In genomic region chr10:14673189-14673947, GRCh38 we compare ENCODE assay signal across 16 cellular contexts.
DNase-seq lines count a peak whose midpoint lies in the region; ATAC-seq, FAIRE-seq and TF ChIP-seq lines count a peak whose summit lies in the region.
"Had no signal": no experiment of that assay in that cellular context is flagged by ENCODE, and none has a peak within 500 bp of the region (broad histone marks: within the 10 kb centered on the region; RNA-seq: fewer than 3 reads in every experiment).

No MANE protein-coding gene starts in this region.

- H3K4me1 Mint-ChIP-seq in activated CD8-positive, alpha-beta T cell treated with anti-CD3 and anti-CD28 coated beads, Interleukin-2, amount 10 ng/mL, durations not matched to agents 7 days and 5 days (ENCODE audit: low read depth) = no peaks in the 10 kb centered on the region

- in situ Hi-C loops in GM23248 (cut with MboI) = no loop called here
- in situ Hi-C loops in gastrocnemius medialis (cut with MboI; ENCODE audit: low sequenced_read_pairs in 4 of 4) = no loop called here

- no peak overlapping the region for H2AK5ac ChIP-seq in H1 (ENCODE audit: low read depth, low read length)
- H2AK5ac ChIP-seq in trophoblast cell (ENCODE audit: low read length) = no peak overlapping the region

- H3K27ac Mint-ChIP-seq in activated CD8-positive, alpha-beta T cell treated with anti-CD3 and anti-CD28 coated beads, Interleukin-2, amount 10 ng/mL, durations not matched to agents 7 days and 5 days = no peak overlapping the region

- peak overlapping the region; percentile 29 for H3K4me2 ChIP-seq in GM23248 (ENCODE audit: unreplicated experiment)
- H3K4me2 ChIP-seq in OCI-LY1 (ENCODE audit: low read length) = peak overlapping the region; percentile 43
- no peak overlapping the region; a peak in 1 of 4 replicates for H3K4me2 ChIP-seq in H1 (ENCODE audit: insufficient read depth in 1 of 2, low read depth in 2 of 2, low read length in 2 of 2)
- no peak overlapping the region for H3K4me2 ChIP-seq in trophoblast cell (ENCODE audit: low read length)

- ATAC-seq in gastrocnemius medialis (no peak), HG02678 (IDR thresholded peaks at IDR 0.05; ENCODE audit: unreplicated experiment) (no peak)
- ATAC-seq in activated CD8-positive, alpha-beta T cell treated with anti-CD3 and anti-CD28 coated beads, Interleukin-2, amount 10 ng/mL, durations not matched to agents 7 days and 5 days = no peak

- H2AFZ ChIP-seq in GM23248 (no peak overlapping the region), OCI-LY1 (ENCODE audit: low read length) (no peak overlapping the region; the same call in 1 of the 2 replicates), H1 (ENCODE audit: low read length) (no peak overlapping the region), trophoblast cell (ENCODE audit: insufficient read depth, low read length, poor library complexity) (no peak overlapping the region)

- no peak overlapping the region for H4K8ac ChIP-seq in H1 (ENCODE audit: extremely low read depth, insufficient read depth, low read length)
- no peak overlapping the region for H4K8ac ChIP-seq in trophoblast cell (ENCODE audit: low read depth, low read length)

- TF ChIP-seq RAD21 in H1 (IDR thresholded peaks at IDR 0.05 in 1 of 2, conservative IDR thresholded peaks at IDR 0.05 in 1 of 2; ENCODE audit: low read depth in 2 of 2, low read length in 2 of 2) = no peak

- H4K20me1 ChIP-seq in GM23248 (ENCODE audit: insufficient read depth) (no peaks in the 10 kb centered on the region), OCI-LY1 (ENCODE audit: insufficient read depth, low read length) (no peaks in the 10 kb centered on the region), H1 (replicated peaks in 1 of 2; ENCODE audit: control insufficient read depth in 1 of 2, insufficient read depth in 2 of 2, low read length in 2 of 2) (no peaks in the 10 kb centered on the region)

- H3K4me3 ChIP-seq in GM23248 = no peak overlapping the region
- H3K4me3 ChIP-seq in OCI-LY1 (ENCODE audit: low read depth, low read length, poor library complexity, severe bottlenecking) = peak overlapping the region; percentile 9
- no peak overlapping the region for H3K4me3 ChIP-seq in H1 (ENCODE audit: extremely low read depth in 1 of 4, insufficient read depth in 2 of 4, low read depth in 3 of 4, low read length in 4 of 4)
- H3K4me3 ChIP-seq in trophoblast cell (ENCODE audit: low read depth, low read length) = no peak overlapping the region
- H3K4me3 ChIP-seq in gastrocnemius medialis = no peak overlapping the region
- no peak overlapping the region for H3K4me3 ChIP-seq in stomach
- H3K4me3 ChIP-seq: dorsolateral prefrontal cortex, right lobe of liver, vagina had no signal

- no peak overlapping the region for H3K4ac ChIP-seq in H1 (replicated peaks; ENCODE audit: insufficient read length, low read depth, low read length)
- no peak overlapping the region for H3K4ac ChIP-seq in trophoblast cell (ENCODE audit: low read depth, low read length)

- H3K9ac ChIP-seq in GM23248 (no peak overlapping the region), OCI-LY1 (ENCODE audit: low read length) (no peak overlapping the region; the same call in 1 of the 2 replicates), H1 (replicated peaks in 1 of 4; ENCODE audit: extremely low read depth in 1 of 4, low read depth in 3 of 4, low read length in 3 of 4) (no peak overlapping the region), trophoblast cell (ENCODE audit: low read length) (no peak overlapping the region)

- H3K23me2 ChIP-seq in H1 (ENCODE audit: low read depth, low read length) = no peaks in the 10 kb centered on the region; the same call in 1 of the 2 replicates

- TF ChIP-seq POLR2A in H1 (IDR thresholded peaks at IDR 0.05; ENCODE audit: control extremely low read depth in 1 of 2, low read depth in 2 of 2, low read length in 2 of 2) (no peak), gastrocnemius medialis (IDR thresholded peaks at IDR 0.05) (no peak), stomach (IDR thresholded peaks at IDR 0.05) (no peak)

- H3K18ac ChIP-seq in H1 (ENCODE audit: extremely low read depth, low read length) (no peak overlapping the region), trophoblast cell (ENCODE audit: low read length) (no peak overlapping the region)

- no peak overlapping the region for H4K5ac ChIP-seq in H1 (ENCODE audit: insufficient read length, low read depth, low read length)

- H3K56ac ChIP-seq in H1 (replicated peaks; ENCODE audit: insufficient read length, low read depth, low read length) = no peak overlapping the region

- no peaks in the 10 kb centered on the region for H3K9me3 Mint-ChIP-seq in activated CD8-positive, alpha-beta T cell treated with anti-CD3 and anti-CD28 coated beads, Interleukin-2, amount 10 ng/mL, durations not matched to agents 7 days and 5 days (ENCODE audit: insufficient read depth)

- H3K9me2 ChIP-seq in GM23248 (ENCODE audit: insufficient read depth) (no peaks in the 10 kb centered on the region), OCI-LY1 (ENCODE audit: low read depth, low read length) (no peaks in the 10 kb centered on the region)

- H3K36me3 Mint-ChIP-seq in activated CD8-positive, alpha-beta T cell treated with anti-CD3 and anti-CD28 coated beads, Interleukin-2, amount 10 ng/mL, durations not matched to agents 7 days and 5 days (ENCODE audit: low read depth) = no peaks in the 10 kb centered on the region

- CTCF ChIA-PET in H1 (lab: Charles Lee; ENCODE audit: partially characterized antibody) = no interaction called here
- CTCF ChIA-PET in activated CD8-positive, alpha-beta T cell treated with anti-CD3 and anti-CD28 coated beads, Interleukin-2, amount 10 ng/mL, durations not matched to agents 7 days and 5 days (lab: Charles Lee) = no interaction called here

- peaks cover 17% of the 10 kb centered on the region for H3K27me3 ChIP-seq in GM23248 (replicated peaks; ENCODE audit: insufficient read depth)
- no peaks in the 10 kb centered on the region for H3K27me3 ChIP-seq in OCI-LY1 (ENCODE audit: insufficient read depth, low read length)
- H3K27me3 ChIP-seq in H1 (replicated peaks in 1 of 4; ENCODE audit: control insufficient read depth in 3 of 4, extremely low read depth in 1 of 4, insufficient read depth in 3 of 4, low read length in 3 of 4) = no peaks in the 10 kb centered on the region
- no peaks in the 10 kb centered on the region for H3K27me3 ChIP-seq in trophoblast cell (ENCODE audit: insufficient read depth, low read length)
- H3K27me3 ChIP-seq in gastrocnemius medialis = no peaks in the 10 kb centered on the region
- no peaks in the 10 kb centered on the region for H3K27me3 ChIP-seq in stomach
- H3K27me3 ChIP-seq: right lobe of liver, vagina had no signal

- TF ChIP-seq CTCF in OCI-LY1 (IDR thresholded peaks at IDR 0.05; ENCODE audit: low read length) (no peak), H1 (IDR thresholded peaks at IDR 0.05; ENCODE audit: control extremely low read depth in 1 of 3, insufficient read depth in 1 of 3, low read depth in 1 of 3, low read length in 3 of 3) (no peak), gastrocnemius medialis (IDR thresholded peaks at IDR 0.05 in 4 of 5, conservative IDR thresholded peaks at IDR 0.05 in 1 of 5) (no peak), stomach (IDR thresholded peaks at IDR 0.05) (no peak)

- POLR2A ChIA-PET in H1 (lab: Charles Lee; ENCODE audit: partially characterized antibody) = no interaction called here
- POLR2A ChIA-PET in activated CD8-positive, alpha-beta T cell treated with anti-CD3 and anti-CD28 coated beads, Interleukin-2, amount 10 ng/mL, durations not matched to agents 7 days and 5 days (lab: Charles Lee) = no interaction called here

- H4K12ac ChIP-seq in trophoblast cell (ENCODE audit: low read depth, low read length) = no peak overlapping the region

- H2BK12ac ChIP-seq in H1 (ENCODE audit: low read depth, low read length) = no peak overlapping the region
- H2BK12ac ChIP-seq in trophoblast cell (ENCODE audit: low read length) = no peak overlapping the region

- H3K23ac ChIP-seq in H1 (ENCODE audit: insufficient read length) (no peak overlapping the region), trophoblast cell (ENCODE audit: low read length) (no peak overlapping the region)

- H3K79me1 ChIP-seq in H1 (ENCODE audit: low read depth, low read length) (no peaks in the 10 kb centered on the region), trophoblast cell (ENCODE audit: low read length) (peaks cover 6% of the 10 kb centered on the region)

- intact Hi-C loops in gastrocnemius medialis (cut with DNase I; ENCODE audit: low total_unique reads) (no loop called here), stomach (cut with DNase I; ENCODE audit: low total_unique reads) (no loop called here)

- H3K27me3 Mint-ChIP-seq in activated CD8-positive, alpha-beta T cell treated with anti-CD3 and anti-CD28 coated beads, Interleukin-2, amount 10 ng/mL, durations not matched to agents 7 days and 5 days (ENCODE audit: low read depth) = peaks cover 5% of the 10 kb centered on the region

- H2BK5ac ChIP-seq in H1 (ENCODE audit: low read depth, low read length) (no peak overlapping the region), trophoblast cell (ENCODE audit: low read depth, low read length, poor library complexity) (no peak overlapping the region)

- 0 out of 2 replicates have a peak overlapping the region, but pooled peaks have one; percentile 46 for H2BK15ac ChIP-seq in H1 (ENCODE audit: low read length)

- no peak overlapping the region for H3K27ac ChIP-seq in GM23248
- peak overlapping the region; percentile 48 for H3K27ac ChIP-seq in OCI-LY1 (ENCODE audit: low read depth, low read length, poor library complexity, severe bottlenecking)
- no peak overlapping the region for H3K27ac ChIP-seq in H1 (ENCODE audit: low read depth, low read length)
- H3K27ac ChIP-seq in trophoblast cell (ENCODE audit: low read depth, low read length) = peak overlapping the region; percentile 48
- no peak overlapping the region for H3K27ac ChIP-seq in gastrocnemius medialis
- H3K27ac ChIP-seq in stomach = no peak overlapping the region
- H3K27ac ChIP-seq: dorsolateral prefrontal cortex, vagina had no signal

- H3K9me3 ChIP-seq in GM23248 (ENCODE audit: low read depth) (no peaks in the 10 kb centered on the region), OCI-LY1 (ENCODE audit: low read length) (peaks cover 11% of the 10 kb centered on the region), H1 (ENCODE audit: insufficient read depth in 2 of 2, low read depth in 1 of 2, low read length in 1 of 2) (no peaks in the 10 kb centered on the region), trophoblast cell (ENCODE audit: insufficient read depth, low read depth, low read length) (no peaks in the 10 kb centered on the region), gastrocnemius medialis (no peaks in the 10 kb centered on the region), stomach (no peaks in the 10 kb centered on the region)
- H3K9me3 ChIP-seq: right lobe of liver, vagina had no signal

- TF ChIP-seq EP300 in H1 (IDR thresholded peaks at IDR 0.05; ENCODE audit: borderline replicate concordance in 1 of 2, low read depth in 2 of 2, low read length in 2 of 2) = no peak
- no peak for TF ChIP-seq EP300 in stomach (IDR thresholded peaks at IDR 0.05)

- H4K91ac ChIP-seq in H1 (replicated peaks; ENCODE audit: insufficient read length, low read length) (no peak overlapping the region), trophoblast cell (ENCODE audit: low read depth, low read length) (no peak overlapping the region)

- H2BK120ac ChIP-seq in H1 (replicated peaks; ENCODE audit: low read depth, low read length) = peak overlapping the region; percentile 36
- H2BK120ac ChIP-seq in trophoblast cell (ENCODE audit: insufficient read depth, low read length, poor library complexity) = no peak overlapping the region

- no peak overlapping the region for H3K14ac ChIP-seq in H1 (ENCODE audit: insufficient read length)
- no peak overlapping the region for H3K14ac ChIP-seq in trophoblast cell (ENCODE audit: low read length)

- peaks cover 14% of the 10 kb centered on the region for H3K4me1 ChIP-seq in GM23248 (ENCODE audit: insufficient read depth)
- H3K4me1 ChIP-seq in OCI-LY1 (ENCODE audit: insufficient read depth, low read length, severe bottlenecking) = peaks cover 32% of the 10 kb centered on the region
- H3K4me1 ChIP-seq in H1 (replicated peaks in 1 of 4; ENCODE audit: control insufficient read depth in 3 of 4, insufficient read depth in 4 of 4, low read length in 3 of 4) = peaks cover 5 to 15% (median 9%) of the 10 kb centered on the region in 4 experiments; a peak in 6 of 7 replicates
- H3K4me1 ChIP-seq in trophoblast cell (ENCODE audit: control insufficient read depth in 1 of 2, insufficient read depth in 2 of 2, low read length in 2 of 2) = peaks cover 5 to 11% of the 10 kb centered on the region in 2 experiments
- no peaks in the 10 kb centered on the region for H3K4me1 ChIP-seq in gastrocnemius medialis
- H3K4me1 ChIP-seq in stomach = peaks cover 0 to 39% (median 23%) of the 10 kb centered on the region in 4 donors

- H3K36me3 ChIP-seq in GM23248 (ENCODE audit: low read depth) = no peaks in the 10 kb centered on the region
- H3K36me3 ChIP-seq in OCI-LY1 (ENCODE audit: insufficient read depth, low read length) = no peaks in the 10 kb centered on the region
- no peaks in the 10 kb centered on the region for H3K36me3 ChIP-seq in H1 (ENCODE audit: control insufficient read depth in 2 of 4, insufficient read depth in 4 of 4, low read length in 3 of 4)
- no peaks in the 10 kb centered on the region for H3K36me3 ChIP-seq in trophoblast cell (ENCODE audit: control insufficient read depth in 1 of 2, insufficient read depth in 2 of 2, low read length in 2 of 2)
- no peaks in the 10 kb centered on the region for H3K36me3 ChIP-seq in gastrocnemius medialis
- no peaks in the 10 kb centered on the region for H3K36me3 ChIP-seq in stomach
- H3K36me3 ChIP-seq: right lobe of liver, vagina had no signal

- 10% methylated on average over 9 of the region's 9 CpGs for WGBS in GM23248 (ENCODE audit: low coverage in 1 of 2, low lambda C conversion rate in 2 of 2, missing lambda C conversion rate in 2 of 2), 2 experiments
- WGBS in H1 (ENCODE audit: extremely low coverage in 1 of 2, insufficient coverage in 1 of 2, insufficient read length in 1 of 2, insufficient replicate concordance in 2 of 2, low coverage in 1 of 2, low lambda C conversion rate in 2 of 2, missing lambda C conversion rate in 1 of 2), 2 experiments = 81% methylated on average over 9 of the region's 9 CpGs; no CpG with 5 or more reads in 1 of the 2 experiments
- no CpG with 5 or more reads among the region's 9 CpGs for WGBS in trophoblast cell (ENCODE audit: extremely low coverage, insufficient coverage, insufficient read length)
- WGBS in stomach, 5 donors = 39 to 59% (median 47%) methylated on average over 9 of the region's 9 CpGs

- peak; percentile 42 for DNase-seq in GM23248
- DNase-seq in H1 (ENCODE audit: low read depth in 1 of 2, low spot score in 2 of 2) = no peak
- no peak for DNase-seq in trophoblast cell
- no peak for DNase-seq in gastrocnemius medialis
- no peak for DNase-seq in activated CD8-positive, alpha-beta T cell treated with anti-CD3 and anti-CD28 coated beads, Interleukin-2, amount 10 ng/mL, durations not matched to agents 7 days and 5 days
- DNase-seq in stomach = no peak
- DNase-seq: activated effector memory CD4-positive, alpha-beta T cell treated with anti-CD3 and anti-CD28 coated beads, Interleukin-2, amount 50 U/mL, for 16 hours; dorsolateral prefrontal cortex; NCI-H1417 treated with DMSO at 0.1 percent for 48 hours; NCI-H226; right lobe of liver; stimulated activated CD4-positive, alpha-beta T cell treated with anti-CD3 and anti-CD28 coated beads, Interleukin-4, amount 100 ng/mL, for 24 hours had no signal

- no peak for FAIRE-seq in H1 (lab: Jason Lieb, UNC)
- FAIRE-seq: astrocyte had no signal

- H3K79me2 ChIP-seq in GM23248 (ENCODE audit: insufficient read depth) = no peaks in the 10 kb centered on the region
- no peaks in the 10 kb centered on the region for H3K79me2 ChIP-seq in OCI-LY1 (ENCODE audit: insufficient read depth, low read length)
- H3K79me2 ChIP-seq in H1 (ENCODE audit: control insufficient read depth in 1 of 2, insufficient read depth in 2 of 2, low read length in 2 of 2) = no peaks in the 10 kb centered on the region
- H3K79me2 ChIP-seq in trophoblast cell (ENCODE audit: control insufficient read depth, insufficient read depth, low read length, poor library complexity) = no peaks in the 10 kb centered on the region

- no peak overlapping the region for H3K4me3 Mint-ChIP-seq in activated CD8-positive, alpha-beta T cell treated with anti-CD3 and anti-CD28 coated beads, Interleukin-2, amount 10 ng/mL, durations not matched to agents 7 days and 5 days

- peak overlapping the region; percentile 80; the same call in 1 of the 2 replicates for H2BK20ac ChIP-seq in H1 (ENCODE audit: low read length)

- H3F3A ChIP-seq in GM23248 (ENCODE audit: insufficient read depth) = peaks cover 18% of the 10 kb centered on the region
- H3F3A ChIP-seq in OCI-LY1 (ENCODE audit: insufficient read depth, low read length) = 0 out of 2 replicates have a peak, but pooled peaks cover 3% of the 10 kb centered on the region

Comparison
In these comparisons a context has a peak if more than half of its experiments do, and no peak if none do; other contexts are left out.
1. H3K27ac ChIP-seq: peak in OCI-LY1 (single experiment) and trophoblast cell (single experiment); none in GM23248 (single experiment), H1 (single experiment), gastrocnemius medialis (0 of 4) and stomach (0 of 5).
2. H3K4me2 ChIP-seq: peak in GM23248 (single experiment) and OCI-LY1 (single experiment); none in H1 (0 of 2) and trophoblast cell (single experiment).